In the genomic region with DNA sequence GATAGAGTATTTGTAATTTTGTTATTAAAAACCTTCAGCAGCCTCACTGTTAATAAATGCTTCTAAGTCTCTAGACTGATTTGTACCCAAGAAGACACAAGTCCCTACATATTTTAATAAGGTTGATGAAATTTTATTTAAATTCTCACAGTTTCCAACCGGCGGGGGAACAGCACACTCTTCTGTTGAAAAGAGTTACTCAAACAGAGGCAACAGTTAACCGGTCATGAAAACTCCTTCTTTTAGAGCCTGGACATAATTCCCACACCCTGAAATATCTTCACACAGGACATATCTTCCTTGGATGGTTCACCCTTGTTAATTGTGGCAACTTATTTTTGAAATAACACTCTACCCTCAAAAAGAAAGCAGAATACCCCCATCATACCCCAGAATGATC, we compare ENCODE assay signal across 8 cellular contexts.
DNase-seq lines count a peak whose midpoint lies in the region; ATAC-seq lines count a peak whose summit lies in the region.

No MANE protein-coding gene starts in this region.

- no peaks in the 10 kb centered on the region for H3K27me3 ChIP-seq in neuron (ENCODE audit: insufficient read depth, low read length)

- no peak for ATAC-seq in HG02588 (IDR thresholded peaks at IDR 0.05; ENCODE audit: unreplicated experiment)
- ATAC-seq in HG02973 (IDR thresholded peaks at IDR 0.05; ENCODE audit: unreplicated experiment), result no peak
- ATAC-seq in GM21423 (IDR thresholded peaks at IDR 0.05; ENCODE audit: unreplicated experiment), result no peak

- peak overlapping the region; percentile 21 for H2AFZ ChIP-seq in neuron (ENCODE audit: low read depth, low read length)

- no peaks in the 10 kb centered on the region for H3K9me3 ChIP-seq in neuron (ENCODE audit: low read length)

- peak; percentile 47 for DNase-seq in HCEC 1CT
- peak; percentile 20 for DNase-seq in activated CD4-positive, alpha-beta T cell treated with anti-CD3 and anti-CD28 coated beads, Interleukin-2, amount 50 U/mL, for 1 hour
- DNase-seq in globus pallidus (ENCODE audit: low spot score), result peak; percentile 73
- no peak for DNase-seq in NAMALWA (ENCODE audit: low spot score)

- no peaks in the 10 kb centered on the region for H3K36me3 ChIP-seq in neuron (ENCODE audit: insufficient read depth, low read length)

- peak overlapping the region; percentile 54 for H3K4me3 ChIP-seq in neuron (ENCODE audit: low read length)

- H3K4me1 ChIP-seq in neuron (ENCODE audit: insufficient read depth, low read length), result peaks cover 28% of the 10 kb centered on the region
